Comparison of ENCODE assay signal across 9 cellular contexts in genomic region chr16:56013962-56014552, GRCh38.
DNase-seq lines count a peak whose midpoint lies in the region; ATAC-seq and TF ChIP-seq lines count a peak whose summit lies in the region.
"Had no signal": no experiment of that assay in that cellular context is flagged by ENCODE, and none has a peak within 500 bp of the region (broad histone marks: within the 10 kb centered on the region; RNA-seq: fewer than 3 reads in every experiment).

No MANE protein-coding gene starts in this region.

- TF ChIP-seq CTCF in DND-41 (IDR thresholded peaks at IDR 0.05; ENCODE audit: borderline replicate concordance, extremely low read depth, low read length, poor library complexity, severe bottlenecking) (no peak), left lung (IDR thresholded peaks at IDR 0.05) (no peak), gastroesophageal sphincter (IDR thresholded peaks at IDR 0.05) (no peak)

- intact Hi-C loops in left lung (cut with DNase I), result no loop called here

- H3K27ac ChIP-seq in DND-41 (ENCODE audit: low read length), result no peak overlapping the region
- no peak overlapping the region for H3K27ac ChIP-seq in left lung
- no peak overlapping the region for H3K27ac ChIP-seq in gastroesophageal sphincter

- 21 to 33% methylated on average over 3 to 6 of the region's 6 CpGs for WGBS in gastroesophageal sphincter (ENCODE audit: low coverage in 1 of 2), 2 donors

- TF ChIP-seq EP300 in gastroesophageal sphincter (IDR thresholded peaks at IDR 0.05), result no peak

- no peak overlapping the region for H3K4me2 ChIP-seq in DND-41 (ENCODE audit: insufficient read depth, low read length)

- H3K4me1 ChIP-seq in DND-41 (ENCODE audit: insufficient read depth, low read length) (no peaks in the 10 kb centered on the region), left lung (no peaks in the 10 kb centered on the region), gastroesophageal sphincter (no peaks in the 10 kb centered on the region)

- H2AFZ ChIP-seq in DND-41 (ENCODE audit: low read depth, low read length), result no peak overlapping the region

- ATAC-seq in DND-41 (ENCODE audit: insufficient read depth, low read depth) (peak; percentile 83), left lung (peak; percentile 81), gastroesophageal sphincter (no peak)
- no peak for ATAC-seq in activated CD4-positive, CD25-positive, alpha-beta regulatory T cell treated with anti-CD3 and anti-CD28 coated beads, Interleukin-2, amount 50 U/mL, for 24 hours

- H4K20me1 ChIP-seq in DND-41 (ENCODE audit: insufficient read depth, low read length), result no peaks in the 10 kb centered on the region

- TF ChIP-seq POLR2A in gastroesophageal sphincter (IDR thresholded peaks at IDR 0.05), result no peak

- H3K79me2 ChIP-seq in DND-41 (ENCODE audit: insufficient read depth, low read length), result no peaks in the 10 kb centered on the region

- H3K9me3 ChIP-seq in DND-41 (ENCODE audit: insufficient read depth, low read length, severe bottlenecking), result no peaks in the 10 kb centered on the region
- no peaks in the 10 kb centered on the region for H3K9me3 ChIP-seq in left lung
- no peaks in the 10 kb centered on the region for H3K9me3 ChIP-seq in gastroesophageal sphincter

- H3K36me3 ChIP-seq in DND-41 (ENCODE audit: insufficient read depth, low read length) (no peaks in the 10 kb centered on the region), left lung (no peaks in the 10 kb centered on the region), gastroesophageal sphincter (no peaks in the 10 kb centered on the region)

- H3K27me3 ChIP-seq in DND-41 (ENCODE audit: insufficient read depth, low read length, poor library complexity) (no peaks in the 10 kb centered on the region), left lung (no peaks in the 10 kb centered on the region), gastroesophageal sphincter (peaks cover 24% of the 10 kb centered on the region)

- H3K4me3 ChIP-seq in DND-41 (ENCODE audit: low read depth in 1 of 2, low read length in 2 of 2) (no peak overlapping the region), left lung (no peak overlapping the region), gastroesophageal sphincter (no peak overlapping the region)

- H3K9ac ChIP-seq in DND-41 (ENCODE audit: low read depth, low read length), result no peak overlapping the region

- DNase-seq in DND-41 (peak; percentile 77), NCI-H82 (lab: John Stamatoyannopoulos, UW) (peak; percentile 78), left lung (peak; percentile 51 to 75), SKM-1 (lab: John Stamatoyannopoulos, UW; ENCODE audit: unreplicated experiment) (no peak), NCI-H526 treated with DMSO at 0.1 percent for 48 hours (lab: John Stamatoyannopoulos, UW) (no peak)
- DNase-seq in activated gamma-delta T cell treated with anti-CD3 and anti-CD28 coated beads, Interleukin-2, amount 50 U/mL, for 16 hours (ENCODE audit: low read depth), result peak; percentile 4
- DNase-seq: naive B cell had no signal

Comparison
In these comparisons a context has a peak if more than half of its experiments do, and no peak if none do; other contexts are left out.
1. ATAC-seq: peak in DND-41 (single experiment) and left lung (single experiment); none in gastroesophageal sphincter (single experiment) and activated CD4-positive, CD25-positive, alpha-beta regulatory T cell treated with anti-CD3 and anti-CD28 coated beads, Interleukin-2, amount 50 U/mL, for 24 hours (0 of 2).
2. DNase-seq: peak in DND-41 (single experiment), NCI-H82 (single experiment), activated gamma-delta T cell treated with anti-CD3 and anti-CD28 coated beads, Interleukin-2, amount 50 U/mL, for 16 hours (single experiment) and left lung (2 of 2); none in SKM-1 (single experiment) and NCI-H526 treated with DMSO at 0.1 percent for 48 hours (single experiment).